ENCODE assay signal across 1 cellular context in the genomic region with DNA sequence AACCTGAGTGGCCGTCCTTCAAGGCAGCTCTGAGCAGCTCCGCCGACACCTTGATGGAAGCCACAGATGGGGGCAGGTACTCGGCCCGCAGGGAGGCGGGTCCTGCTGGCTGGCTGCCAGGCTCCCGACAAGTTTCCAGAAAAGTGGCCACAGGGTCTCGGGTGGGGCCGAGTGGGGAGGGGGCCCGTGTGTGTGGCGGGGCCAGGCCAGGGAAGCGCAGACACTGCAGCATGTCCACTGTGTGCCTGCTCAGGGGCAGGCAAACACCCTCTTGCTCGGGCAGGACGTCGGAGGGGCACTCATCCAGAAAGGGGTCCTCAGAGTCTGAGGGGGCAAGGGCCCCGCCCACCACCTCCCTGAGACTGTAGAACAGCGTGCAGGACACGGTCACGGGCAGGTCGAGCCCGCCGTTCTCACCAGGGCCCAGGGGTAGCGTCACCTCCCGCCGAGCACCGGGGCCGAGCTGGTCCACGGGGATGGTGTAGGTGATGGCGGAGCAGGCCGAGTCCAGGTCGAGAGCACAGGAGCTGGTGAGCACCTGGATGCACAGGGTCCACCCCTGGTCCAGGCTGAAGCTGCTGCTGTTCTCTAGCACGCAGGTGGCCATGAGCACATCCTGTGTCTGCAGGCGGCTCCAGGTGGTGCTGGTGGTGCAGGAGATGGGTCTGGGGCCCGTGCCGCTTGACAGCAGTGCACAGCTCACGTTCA.
A peak's percentile ranks its signal among the peaks of the same experiment; 100 is the strongest.
TF ChIP-seq lines count a peak whose summit lies in the region.

No MANE protein-coding gene starts in this region.

TF ChIP-seq in K562, 482 proteins besides CTCF, POLR2A, EP300 and RAD21:
- TF ChIP-seq RBFOX2 (IDR thresholded peaks at IDR 0.05; ENCODE audit: low read depth, low read length), result peak; percentile 49
- TF ChIP-seq, protein P1, sequence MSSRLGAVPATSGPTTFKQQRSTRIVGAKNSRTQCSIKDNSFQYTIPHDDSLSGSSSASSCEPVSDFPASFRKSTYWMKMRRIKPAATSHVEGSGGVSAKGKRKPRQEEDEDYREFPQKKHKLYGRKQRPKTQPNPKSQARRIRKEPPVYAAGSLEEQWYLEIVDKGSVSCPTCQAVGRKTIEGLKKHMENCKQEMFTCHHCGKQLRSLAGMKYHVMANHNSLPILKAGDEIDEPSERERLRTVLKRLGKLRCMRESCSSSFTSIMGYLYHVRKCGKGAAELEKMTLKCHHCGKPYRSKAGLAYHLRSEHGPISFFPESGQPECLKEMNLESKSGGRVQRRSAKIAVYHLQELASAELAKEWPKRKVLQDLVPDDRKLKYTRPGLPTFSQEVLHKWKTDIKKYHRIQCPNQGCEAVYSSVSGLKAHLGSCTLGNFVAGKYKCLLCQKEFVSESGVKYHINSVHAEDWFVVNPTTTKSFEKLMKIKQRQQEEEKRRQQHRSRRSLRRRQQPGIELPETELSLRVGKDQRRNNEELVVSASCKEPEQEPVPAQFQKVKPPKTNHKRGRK (tag; IDR thresholded peaks at IDR 0.05), result no peak
- TF ChIP-seq NFIC (IDR thresholded peaks at IDR 0.05), result peak; percentile 64
